In genomic region chrX:1385251-1385794, GRCh38 we compare ENCODE assay signal across 20 cellular contexts. TPM values are rescaled to one million over a fixed set of nuclear protein-coding genes. Genes with fewer than 3 reads are reported as not detected.
DNase-seq lines count a peak whose midpoint lies in the region; ATAC-seq and TF ChIP-seq lines count a peak whose summit lies in the region.
"Had no signal": no experiment of that assay in that cellular context is flagged by ENCODE, and none has a peak within 500 bp of the region (broad histone marks: within the 10 kb centered on the region; RNA-seq: fewer than 3 reads in every experiment).

No MANE protein-coding gene starts in this region.

- H3K4me1 ChIP-seq in endodermal cell (ENCODE audit: control insufficient read depth, insufficient read depth, low read length), result peaks cover 3% of the 10 kb centered on the region
- H3K4me1 ChIP-seq in SJCRH30, result no peaks in the 10 kb centered on the region

- no peak overlapping the region for H3K4me3 Mint-ChIP-seq in endodermal cell
- H3K4me3 Mint-ChIP-seq: activated CD4-positive, alpha-beta T cell treated with anti-CD3 and anti-CD28 coated beads for 36 hours; T-cell; type B pancreatic cell had no signal

- H3K4me3 ChIP-seq in endodermal cell (ENCODE audit: low read length) (no peak overlapping the region), WERI-Rb-1 (ENCODE audit: low read depth, low read length) (no peak overlapping the region), SJCRH30 (no peak overlapping the region)

- H3K9me3 ChIP-seq in endodermal cell (ENCODE audit: control insufficient read depth, low read length) (no peaks in the 10 kb centered on the region), WERI-Rb-1 (ENCODE audit: severe bottlenecking) (no peaks in the 10 kb centered on the region), SJCRH30 (replicated peaks) (no peaks in the 10 kb centered on the region)

- H3K36me3 ChIP-seq in endodermal cell (ENCODE audit: control insufficient read depth, insufficient read depth, low read length), result peaks cover 64% of the 10 kb centered on the region
- H3K36me3 ChIP-seq in WERI-Rb-1, result peaks cover 81% of the 10 kb centered on the region
- H3K36me3 ChIP-seq in SJCRH30, result peaks cover 62% of the 10 kb centered on the region

- 93 to 97% methylated on average over 13 to 23 of the region's 23 CpGs for WGBS in endodermal cell (ENCODE audit: insufficient coverage in 1 of 2, insufficient read length in 1 of 2), 2 experiments

- in situ Hi-C loops in GM18951 (cut with MboI; ENCODE audit: low sequenced_read_pairs, unreplicated experiment), result no loop called here

- no peaks in the 10 kb centered on the region for H3K4me1 Mint-ChIP-seq in endodermal cell

- no peak overlapping the region for H3K27ac Mint-ChIP-seq in endodermal cell
- H3K27ac Mint-ChIP-seq: activated CD4-positive, alpha-beta T cell treated with anti-CD3 and anti-CD28 coated beads for 36 hours; T-cell; type B pancreatic cell had no signal

- intact Hi-C loops in posterior vena cava (cut with DNase I), result no loop called here

- H3K27me3 ChIP-seq in endodermal cell (ENCODE audit: control insufficient read depth, insufficient read depth, low read length, poor library complexity, severe bottlenecking) (no peaks in the 10 kb centered on the region), WERI-Rb-1 (ENCODE audit: insufficient read depth, low read depth, severe bottlenecking) (no peaks in the 10 kb centered on the region), SJCRH30 (no peaks in the 10 kb centered on the region)

- H3K9ac ChIP-seq in endodermal cell (ENCODE audit: extremely low read depth, low read length, poor library complexity, severe bottlenecking), result no peak overlapping the region

- H3K36me3 Mint-ChIP-seq in endodermal cell (ENCODE audit: low read depth), result peaks cover 70% of the 10 kb centered on the region

- ATAC-seq in GM18505 (IDR thresholded peaks at IDR 0.05; ENCODE audit: unreplicated experiment) (no peak), GM19395 (IDR thresholded peaks at IDR 0.05; ENCODE audit: unreplicated experiment) (no peak)
- ATAC-seq: activated CD4-positive, alpha-beta T cell treated with anti-CD3 and anti-CD28 coated beads for 36 hours had no signal

- H3K27me3 Mint-ChIP-seq in endodermal cell (ENCODE audit: insufficient read depth), result no peaks in the 10 kb centered on the region
- H3K27me3 Mint-ChIP-seq: activated CD4-positive, alpha-beta T cell treated with anti-CD3 and anti-CD28 coated beads for 36 hours; CD8-positive, alpha-beta memory T cell; naive B cell; T-cell; type B pancreatic cell had no signal

- TF ChIP-seq POLR2A in GM18951 (IDR thresholded peaks at IDR 0.05; ENCODE audit: extremely low read depth, insufficient read depth, insufficient read length), result peak; percentile 34
- TF ChIP-seq POLR2A in GM18505 (IDR thresholded peaks at IDR 0.05; ENCODE audit: borderline replicate concordance, extremely low read depth, insufficient read depth, insufficient read length), result no peak

- no peaks in the 10 kb centered on the region for H3K9me3 Mint-ChIP-seq in endodermal cell
- H3K9me3 Mint-ChIP-seq: CD8-positive, alpha-beta memory T cell; naive B cell; T-cell; type B pancreatic cell had no signal

- TF ChIP-seq CTCF in endodermal cell (conservative IDR thresholded peaks at IDR 0.05), result no peak
- TF ChIP-seq CTCF in WERI-Rb-1 (IDR thresholded peaks at IDR 0.05; ENCODE audit: low read depth, low read length), result no peak

- DNase-seq in D341Med (ENCODE audit: low spot score), result peak; percentile 22
- peak; percentile 63 for DNase-seq in endodermal cell
- DNase-seq in posterior vena cava (ENCODE audit: low spot score), result peak; percentile 63
- DNase-seq in WERI-Rb-1, result no peak
- DNase-seq in SJCRH30, result no peak
- DNase-seq: activated CD4-positive, alpha-beta T cell treated with anti-CD3 and anti-CD28 coated beads for 36 hours; CD8-positive, alpha-beta memory T cell; dermis blood vessel endothelial cell; GOT3; IMR-90; naive B cell; NCI-H1048; NCI-H2227 treated with DMSO at 0.1 percent for 48 hours had no signal

- H3K27ac ChIP-seq in endodermal cell (ENCODE audit: low read depth, low read length), result no peak overlapping the region
- no peak overlapping the region for H3K27ac ChIP-seq in WERI-Rb-1
- H3K27ac ChIP-seq in SJCRH30, result no peak overlapping the region

RNA-seq across cellular contexts. Expression of gene SLC25A6, which starts 6.6 kb away (rescaled TPM):
- total RNA-seq in endodermal cell (100 to 1,000 TPM; 424 to 429 TPM), posterior vena cava (100 to 1,000 TPM; 204 to 218 TPM)
- 420 TPM for polyA plus RNA-seq in endodermal cell (2013, experiment 1 of 2)
- 381 TPM for polyA plus RNA-seq in endodermal cell (2013, experiment 2 of 2)
- 374 and 387 TPM in 2 replicates for total RNA-seq in SJCRH30 (2014; rRNA removed; shearing (Covaris generic))

RNA-seq across cellular contexts. Expression of gene IL3RA, which starts 48.7 kb away (rescaled TPM):
- not detected for total RNA-seq in endodermal cell
- 0.14 TPM for polyA plus RNA-seq in endodermal cell (2013, experiment 1 of 2)
- not detected for polyA plus RNA-seq in endodermal cell (2013, experiment 2 of 2)
- 1 to 10 TPM; 5.4 to 5.6 TPM for total RNA-seq in posterior vena cava
- total RNA-seq in SJCRH30 (2014; rRNA removed; shearing (Covaris generic)), result not detected in 2 replicates
- total RNA-seq: astrocyte, G401, IMR-90 had no signal
- polyA plus RNA-seq: CD8-positive, alpha-beta memory T cell; IMR-90 had no signal

Comparison
In these comparisons a context has a peak if more than half of its experiments do, and no peak if none do; other contexts are left out.
1. DNase-seq: peak in D341Med (single experiment), endodermal cell (single experiment) and posterior vena cava (single experiment); none in WERI-Rb-1 (single experiment) and SJCRH30 (0 of 2).